ENCODE assay signal across 8 cellular contexts in genomic region chr18:5879479-5879882, GRCh38. TPM values are rescaled to one million over a fixed set of nuclear protein-coding genes. Genes with fewer than 3 reads are reported as not detected.
DNase-seq lines count a peak whose midpoint lies in the region; FAIRE-seq and TF ChIP-seq lines count a peak whose summit lies in the region.

No MANE protein-coding gene starts in this region.

- H3K36me3 ChIP-seq in stomach = no peaks in the 10 kb centered on the region

- intact Hi-C loops in stomach (cut with DNase I; ENCODE audit: low total_unique reads) = loop anchor here (10.0 kb wide), 1 partner anchor 605 kb away; no protein-coding TSS in a partner anchor

- in situ Hi-C loops in GM13977 (cut with MboI; ENCODE audit: low pct_unique_long_range_greater_than_20kb, low sequenced_read_pairs, unreplicated experiment) = loop anchor here (25.0 kb wide), 1 partner anchor 633 kb away; no protein-coding TSS in a partner anchor

- FAIRE-seq in H54 (lab: Jason Lieb, UNC) = no peak

- CTCF ChIA-PET in RWPE1 (lab: Yijun Ruan, JAX) = interaction anchor here (0.6 to 1.1 kb wide), 4 partner anchors 13 to 944 kb away, joined by 3 to 8 read pairs (median 4); no protein-coding TSS in a partner anchor

- peak; percentile 48 for DNase-seq in AG08395 (ENCODE audit: low spot score)
- no peak for DNase-seq in GM13977 (ENCODE audit: low spot score)
- no peak for DNase-seq in RWPE1 (ENCODE audit: low spot score)
- peak; percentile 60 for DNase-seq in fibroblast of pulmonary artery (ENCODE audit: low read depth)
- no peak for DNase-seq in stomach
- no peak for DNase-seq in H54 (ENCODE audit: insufficient read length, low spot score)
- no peak for DNase-seq in activated CD4-positive, alpha-beta T cell treated with anti-CD3 and anti-CD28 coated beads for 4 hours
- no peak for DNase-seq in NCI-H2227 treated with DMSO at 0.1 percent for 48 hours (lab: John Stamatoyannopoulos, UW)

- POLR2A ChIA-PET in RWPE1 (lab: Yijun Ruan, JAX; ENCODE audit: low non-redundant PET) = no interaction called here

- H3K27me3 ChIP-seq in stomach = peaks cover 0 to 21% (median 0%) of the 10 kb centered on the region in 3 donors

- H3K9me3 ChIP-seq in stomach = no peaks in the 10 kb centered on the region

- TF ChIP-seq CTCF in GM13977 (IDR thresholded peaks at IDR 0.05; ENCODE audit: extremely low read depth, insufficient read depth, missing control alignments) (peak; percentile 73), RWPE1 (conservative IDR thresholded peaks at IDR 0.05; ENCODE audit: low read depth) (peak; percentile 74), fibroblast of pulmonary artery (IDR thresholded peaks at IDR 0.05; ENCODE audit: low read length, missing control alignments) (peak; percentile 89), stomach (IDR thresholded peaks at IDR 0.05) (peak in 5 of 7 experiments; percentile 52 to 74 (median 65))

- no peak for TF ChIP-seq EP300 in stomach (IDR thresholded peaks at IDR 0.05)

- H3K4me1 ChIP-seq in stomach = no peaks in the 10 kb centered on the region

- H3K27ac ChIP-seq in RWPE1 (no peak overlapping the region), stomach (no peak overlapping the region)

- no peak for TF ChIP-seq POLR2A in stomach (IDR thresholded peaks at IDR 0.05)
- no peak for TF ChIP-seq POLR2A in H54 (IDR thresholded peaks at IDR 0.05; ENCODE audit: low read depth, low read length)

- H3K4me3 ChIP-seq in fibroblast of pulmonary artery (replicated peaks; ENCODE audit: low read depth, low read length) (no peak overlapping the region), stomach (no peak overlapping the region)

RNA-seq across cellular contexts. Expression of gene TMEM200C, which starts 15.8 kb away (rescaled TPM):
- total RNA-seq in stomach = under 1 TPM in 1 of 5 donors, not detected in 4; 0.37 TPM
- polyA plus RNA-seq in stomach = under 1 TPM in 2 of 3 donors, not detected in 1; 0.03 to 0.12 TPM

Comparison
In these comparisons a context has a peak if more than half of its experiments do, and no peak if none do; other contexts are left out.
1. DNase-seq: peak in AG08395 (single experiment) and fibroblast of pulmonary artery (single experiment); none in GM13977 (single experiment), RWPE1 (single experiment), stomach (single experiment), H54 (single experiment), activated CD4-positive, alpha-beta T cell treated with anti-CD3 and anti-CD28 coated beads for 4 hours (0 of 2) and NCI-H2227 treated with DMSO at 0.1 percent for 48 hours (single experiment).
2. Peak in every context shown above with its lines, with median percentiles within 50 percentile points of each other: CTCF ChIP-seq.